Comparison of ENCODE assay signal across 8 cellular contexts in genomic region chr13:76903544-76904162, GRCh38. TPM values are rescaled to one million over a fixed set of nuclear protein-coding genes. Genes with fewer than 3 reads are reported as not detected.
DNase-seq lines count a peak whose midpoint lies in the region; ATAC-seq, FAIRE-seq and TF ChIP-seq lines count a peak whose summit lies in the region.

No MANE protein-coding gene starts in this region.

- FAIRE-seq in TTC549 (lab: Jason Lieb, UNC): peak; percentile 83

- TF ChIP-seq CTCF in brain (conservative IDR thresholded peaks at IDR 0.05): peak; percentile 98 to 99

- peaks cover 6% of the 10 kb centered on the region for H3K36me3 Mint-ChIP-seq in brain
- H3K36me3 Mint-ChIP-seq in immature natural killer cell: peaks cover 0 to 4% (median 0%) of the 10 kb centered on the region in 3 donors

- H3K27me3 Mint-ChIP-seq in brain (peaks cover 14% of the 10 kb centered on the region), immature natural killer cell (ENCODE audit: low read depth in 3 of 3) (peaks cover 5 to 15% (median 12%) of the 10 kb centered on the region in 3 donors)

- ATAC-seq in GM18511 (IDR thresholded peaks at IDR 0.05; ENCODE audit: unreplicated experiment) (peak; percentile 96), HG02970 (IDR thresholded peaks at IDR 0.05; ENCODE audit: low FRiP score, unreplicated experiment) (peak; percentile 77)

- H3K4me3 Mint-ChIP-seq in brain (no peak overlapping the region), immature natural killer cell (no peak overlapping the region)

- H3K27ac Mint-ChIP-seq in brain (no peak overlapping the region), immature natural killer cell (no peak overlapping the region)

- peaks cover 8 to 12% (median 10%) of the 10 kb centered on the region in 5 experiments for H3K9me3 Mint-ChIP-seq in brain
- peaks cover 0 to 7% (median 5%) of the 10 kb centered on the region in 6 donors for H3K9me3 Mint-ChIP-seq in immature natural killer cell

- DNase-seq in A172 (ENCODE audit: low spot score) (peak; percentile 57), NCI-H2029 treated with DMSO at 0.1 percent for 48 hours (lab: John Stamatoyannopoulos, UW) (peak; percentile 32), immature natural killer cell (peak; percentile 53 to 63 (median 57))
- DNase-seq in stimulated activated CD4-positive, alpha-beta T cell treated with anti-CD3 and anti-CD28 coated beads, Interleukin-1b, Interleukin-23, amount 100 ng/mL, for 24 hours (ENCODE audit: low read depth in 4 of 4, low spot score in 1 of 4): peak; percentile 32 to 50 (median 34)

- peaks cover 6% of the 10 kb centered on the region for H3K4me1 Mint-ChIP-seq in brain
- no peaks in the 10 kb centered on the region for H3K4me1 Mint-ChIP-seq in immature natural killer cell

RNA-seq across cellular contexts. Expression of gene KCTD12, which starts 17.4 kb away (rescaled TPM):
- total RNA-seq in A172 (2014; rRNA removed; shearing (Covaris generic)): 0.78 and 0.79 TPM in 2 replicates
- polyA plus RNA-seq in brain (ENCODE audit: insufficient read depth, low read depth, low replicate concordance): 5.9 TPM
- 1 to 10 TPM in 1 of 3 donors, under 1 TPM in 2; 0.31 to 1.1 (median 0.47) TPM for polyA plus RNA-seq in immature natural killer cell

RNA-seq across cellular contexts. Expression of gene ACOD1, which starts 44.7 kb away (rescaled TPM):
- total RNA-seq in A172 (2014; rRNA removed; shearing (Covaris generic)): not detected in 2 replicates
- polyA plus RNA-seq in brain (ENCODE audit: insufficient read depth, low read depth, low replicate concordance): not detected
- not detected for polyA plus RNA-seq in immature natural killer cell

Comparison
In these comparisons a context has a peak if more than half of its experiments do, and no peak if none do; other contexts are left out.
1. Peak in every context shown above with its lines: DNase-seq and ATAC-seq.